In the genomic region with DNA sequence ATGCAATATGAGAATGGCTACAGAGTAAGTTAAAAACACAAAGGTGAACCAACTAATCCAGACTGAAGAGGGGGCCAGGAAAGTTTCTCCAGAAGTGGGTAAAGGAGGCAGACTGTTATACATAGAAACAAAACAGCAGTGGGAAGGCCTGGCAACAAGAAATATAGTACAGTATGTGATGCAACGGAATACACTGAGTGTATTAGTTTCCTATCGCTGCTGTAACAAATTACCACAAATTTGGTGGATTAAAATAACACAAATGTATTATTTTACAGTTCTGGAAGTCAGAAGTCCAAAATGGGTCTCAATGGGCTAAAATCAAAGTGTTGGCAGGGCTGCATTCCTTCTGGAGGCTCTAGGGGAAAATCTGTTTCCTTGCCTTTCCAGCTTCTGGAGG, we compare ENCODE assay signal across 7 cellular contexts.
"Had no signal": no experiment of that assay in that cellular context is flagged by ENCODE, and none has a peak within 500 bp of the region (broad histone marks: within the 10 kb centered on the region; RNA-seq: fewer than 3 reads in every experiment).

No MANE protein-coding gene starts in this region.

- DNase-seq: IMR-90, KBM-7, KG1 had no signal

- ATAC-seq: K562 had no signal

- H3K4me3 ChIP-seq: K562 had no signal

- FAIRE-seq: HTR-8/SVneo, K562 had no signal

- H3K4me3 Mint-ChIP-seq: IgD-negative memory B cell had no signal

- H3K27ac Mint-ChIP-seq: IgD-negative memory B cell had no signal

- H3K27ac ChIP-seq: HL-60 had no signal
